In genomic region chr2:151310313-151310712, GRCh38 we compare ENCODE assay signal across 10 cellular contexts. TPM values are rescaled to one million over a fixed set of nuclear protein-coding genes. Genes with fewer than 3 reads are reported as not detected.
"Had no signal": no experiment of that assay in that cellular context is flagged by ENCODE, and none has a peak within 500 bp of the region (broad histone marks: within the 10 kb centered on the region; RNA-seq: fewer than 3 reads in every experiment).

No MANE protein-coding gene starts in this region.

RNA-seq across cellular contexts. Expression of gene TNFAIP6, which starts 47.1 kb away (rescaled TPM):
- total RNA-seq: activated naive CD4-positive, alpha-beta T cell treated with anti-CD3 and anti-CD28 coated beads for 36 hours; activated naive CD4-positive, alpha-beta T cell treated with anti-CD3 and anti-CD28 coated beads, Interleukin-2, amount 50 U/mL, for 72 hours; activated naive CD8-positive, alpha-beta T cell treated with anti-CD3 and anti-CD28 coated beads for 36 hours; activated naive CD8-positive, alpha-beta T cell treated with anti-CD3 and anti-CD28 coated beads, Interleukin-2, amount 10 ng/mL, durations not matched to agents 7 days and 5 days; activated T-cell treated with anti-CD3 and anti-CD28 coated beads, Interleukin-2, amount 50 U/mL, for 4 hours; activated T-cell treated with anti-CD3 and anti-CD28 coated beads, Interleukin-2, amount 50 U/mL, for 72 hours; activated T-helper 1 cell treated with anti-CD3 and anti-CD28 coated beads, Interleukin-12 subunit alpha, Interleukin-12 subunit beta, Interleukin-2, Interleukin-4 antibody, amounts not matched to agents 30 ng/mL and 10 ng/mL and 1 ng/mL, durations not matched to agents 14 hours and 24 hours and 36 hours; activated T-helper 17 cell treated with anti-CD3 and anti-CD28 coated beads, Interleukin-2, amount 50 U/mL, for 72 hours; activated T-helper 2 cell treated with anti-CD3 and anti-CD28 coated beads, Interferon-gamma antibody, Interleukin-2, Interleukin-4, amounts not matched to agents 10 μg/mL and 5 μg/mL and 100 μg/mL, durations not matched to agents 14 hours and 24 hours and 36 hours; cardiac muscle cell had no signal
- polyA plus RNA-seq: cardiac muscle cell had no signal
